Comparison of ENCODE assay signal across 25 cellular contexts in genomic region chr4:5574386-5574785, GRCh38.
"Had no signal": no experiment of that assay in that cellular context is flagged by ENCODE, and none has a peak within 500 bp of the region (broad histone marks: within the 10 kb centered on the region; RNA-seq: fewer than 3 reads in every experiment).

No MANE protein-coding gene starts in this region.

- ATAC-seq: stimulated activated effector memory CD8-positive, alpha-beta T cell treated with anti-CD3 and anti-CD28 coated beads, Interleukin-12 subunit alpha, Interleukin-12 subunit beta, amount 100 ng/mL, for 72 hours; stimulated activated memory B cell treated with anti-CD40 and anti-IgM and Interleukin-4, amounts not matched to agents 10 μg/mL and 1 μg/mL and 100 μg/mL, for 72 hours; stimulated activated naive B cell treated with anti-CD40 and anti-IgM and Interleukin-4, amounts not matched to agents 10 μg/mL and 1 μg/mL and 100 μg/mL, for 72 hours; stimulated activated naive CD8-positive, alpha-beta T cell treated with anti-CD3 and anti-CD28 coated beads, Interleukin-15, amount 100 ng/mL, for 72 hours; stimulated activated naive CD8-positive, alpha-beta T cell treated with anti-CD3 and anti-CD28 coated beads, Interleukin-15, Interleukin-2, amounts not matched to agents 100 U/mL and 50 U/mL, for 24 hours; upper lobe of right lung had no signal

- H3K27ac ChIP-seq: stomach, suprapubic skin, testis, thoracic aorta, thyroid gland, tibial artery, tibial nerve, transverse colon, upper lobe of left lung, upper lobe of right lung, uterus had no signal

- DNase-seq: stimulated activated CD4-positive, alpha-beta T cell treated with anti-CD3 and anti-CD28 coated beads, Interleukin-2, amount 100 ng/mL, for 48 hours; stimulated activated CD4-positive, alpha-beta T cell treated with anti-CD3 and anti-CD28 coated beads, Interleukin-4, amount 100 ng/mL, for 1 hour; stimulated activated CD4-positive, alpha-beta T cell treated with anti-CD3 and anti-CD28 coated beads, Interleukin-4, amount 100 ng/mL, for 24 hours; stimulated activated CD4-positive, alpha-beta T cell treated with anti-CD3 and anti-CD28 coated beads, Interleukin-4, amount 100 ng/mL, for 4 hours; stimulated activated CD8-positive, alpha-beta memory T cell treated with anti-CD3 and anti-CD28 coated beads, Interleukin-4, amount 100 ng/mL, for 48 hours; stimulated activated naive B cell treated with anti-CD40 and anti-IgM and Interleukin-4, amounts not matched to agents 10 μg/mL and 1 μg/mL and 100 μg/mL, for 72 hours; stimulated activated naive CD4-positive, alpha-beta T cell; stimulated activated naive CD4-positive, alpha-beta T cell treated with Interleukin-2 at 50 U/mL for 16 hours; stimulated activated naive CD8-positive, alpha-beta T cell treated with anti-CD3 and anti-CD28 coated beads, Interleukin-15, amount 100 ng/mL, for 72 hours; stimulated activated naive CD8-positive, alpha-beta T cell treated with anti-CD3 and anti-CD28 coated beads, Interleukin-15, Interleukin-2, amounts not matched to agents 100 U/mL and 50 U/mL, for 24 hours; stomach; substantia nigra; testis; thyroid gland; tibial artery; transverse colon; trophoblast cell; upper lobe of left lung; upper lobe of right lung; uterus had no signal

- H3K36me3 ChIP-seq: transverse colon, uterus had no signal

- H3K4me1 ChIP-seq: stomach, suprapubic skin, testis, thyroid gland, tibial artery, tibial nerve, transverse colon, upper lobe of left lung, upper lobe of right lung, uterus had no signal

- H3K4me3 ChIP-seq: stomach, suprapubic skin, testis, thoracic aorta, thyroid gland, tibial artery, tibial nerve, transverse colon, upper lobe of left lung, upper lobe of right lung, uterus had no signal

- H3K9me3 ChIP-seq: stomach, suprapubic skin, testis, thoracic aorta, thyroid gland, tibial artery, tibial nerve, transverse colon, upper lobe of left lung, upper lobe of right lung, uterus had no signal

- H3K27me3 ChIP-seq: stomach, suprapubic skin, testis, thyroid gland, tibial artery, tibial nerve, transverse colon, upper lobe of left lung, upper lobe of right lung, uterus had no signal
